18 cellular contexts compared by ENCODE assay signal in genomic region chr16:51002889-51003490, GRCh38.
"Had no signal": no experiment of that assay in that cellular context is flagged by ENCODE, and none has a peak within 500 bp of the region (broad histone marks: within the 10 kb centered on the region; RNA-seq: fewer than 3 reads in every experiment).

No MANE protein-coding gene starts in this region.

- ATAC-seq: activated T-helper 17 cell treated with anti-CD3 and anti-CD28 coated beads, Interleukin-2, amount 50 U/mL, for 72 hours; effector memory CD8-positive, alpha-beta T cell; left colon; natural killer cell treated with Interleukin-12 subunit alpha and Interleukin-12 subunit beta and Interleukin-15 and Interleukin-18, amount 100 ng/mL, for 72 hours had no signal

- H3K27me3 Mint-ChIP-seq: activated naive CD4-positive, alpha-beta T cell treated with anti-CD3 and anti-CD28 coated beads, Interleukin-2, amount 10 ng/mL, durations not matched to agents 7 days and 5 days had no signal

- H3K4me3 ChIP-seq: SK-N-MC, skin epidermis had no signal

- H3K27ac ChIP-seq: epithelial cell of prostate, SK-N-MC, skin epidermis had no signal

- H3K4me3 Mint-ChIP-seq: activated naive CD4-positive, alpha-beta T cell treated with anti-CD3 and anti-CD28 coated beads, Interleukin-2, amount 10 ng/mL, durations not matched to agents 7 days and 5 days; activated T-helper 17 cell treated with anti-CD3 and anti-CD28 coated beads, Interleukin-2, amount 50 U/mL, for 72 hours; effector memory CD8-positive, alpha-beta T cell; natural killer cell treated with Interleukin-12 subunit alpha and Interleukin-12 subunit beta and Interleukin-15 and Interleukin-18, amount 100 ng/mL, for 72 hours; stimulated activated naive CD8-positive, alpha-beta T cell treated with anti-CD3 and anti-CD28 coated beads, Interleukin-15, Interleukin-2, amounts not matched to agents 100 ng/mL and 50 ng/mL, for 24 hours; type B pancreatic cell had no signal

- FAIRE-seq: astrocyte, TTC549 had no signal

- H3K27ac Mint-ChIP-seq: activated naive CD4-positive, alpha-beta T cell treated with anti-CD3 and anti-CD28 coated beads, Interleukin-2, amount 10 ng/mL, durations not matched to agents 7 days and 5 days; activated T-helper 17 cell treated with anti-CD3 and anti-CD28 coated beads, Interleukin-2, amount 50 U/mL, for 72 hours; effector memory CD8-positive, alpha-beta T cell; natural killer cell treated with Interleukin-12 subunit alpha and Interleukin-12 subunit beta and Interleukin-15 and Interleukin-18, amount 100 ng/mL, for 72 hours; stimulated activated naive CD8-positive, alpha-beta T cell treated with anti-CD3 and anti-CD28 coated beads, Interleukin-15, Interleukin-2, amounts not matched to agents 100 ng/mL and 50 ng/mL, for 24 hours; type B pancreatic cell had no signal

- H3K9me3 Mint-ChIP-seq: activated naive CD4-positive, alpha-beta T cell treated with anti-CD3 and anti-CD28 coated beads, Interleukin-2, amount 10 ng/mL, durations not matched to agents 7 days and 5 days; activated T-helper 17 cell treated with anti-CD3 and anti-CD28 coated beads, Interleukin-2, amount 50 U/mL, for 72 hours; natural killer cell treated with Interleukin-12 subunit alpha and Interleukin-12 subunit beta and Interleukin-15 and Interleukin-18, amount 100 ng/mL, for 72 hours; stimulated activated naive CD8-positive, alpha-beta T cell treated with anti-CD3 and anti-CD28 coated beads, Interleukin-15, Interleukin-2, amounts not matched to agents 100 ng/mL and 50 ng/mL, for 24 hours had no signal

- DNase-seq: activated CD4-positive, CD25-positive, alpha-beta regulatory T cell treated with anti-CD3 and anti-CD28 coated beads, Interleukin-2, amount 50 U/mL, for 72 hours; activated naive CD4-positive, alpha-beta T cell treated with anti-CD3 and anti-CD28 coated beads, Interleukin-2, amount 10 ng/mL, durations not matched to agents 7 days and 5 days; activated T-cell treated with anti-CD3 and anti-CD28 coated beads for 4 hours; dermis blood vessel endothelial cell; effector memory CD8-positive, alpha-beta T cell; foreskin melanocyte; left colon; posterior cingulate gyrus; retina had no signal

- H3K4me1 Mint-ChIP-seq: activated naive CD4-positive, alpha-beta T cell treated with anti-CD3 and anti-CD28 coated beads, Interleukin-2, amount 10 ng/mL, durations not matched to agents 7 days and 5 days; activated T-helper 17 cell treated with anti-CD3 and anti-CD28 coated beads, Interleukin-2, amount 50 U/mL, for 72 hours had no signal

- H3K36me3 Mint-ChIP-seq: activated naive CD4-positive, alpha-beta T cell treated with anti-CD3 and anti-CD28 coated beads, Interleukin-2, amount 10 ng/mL, durations not matched to agents 7 days and 5 days; natural killer cell treated with Interleukin-12 subunit alpha and Interleukin-12 subunit beta and Interleukin-15 and Interleukin-18, amount 100 ng/mL, for 72 hours; type B pancreatic cell had no signal
